Comparison of ENCODE assay signal across 20 cellular contexts in genomic region chr1:162212713-162213112, GRCh38.
DNase-seq lines count a peak whose midpoint lies in the region; ATAC-seq, FAIRE-seq and TF ChIP-seq lines count a peak whose summit lies in the region.
"Had no signal": no experiment of that assay in that cellular context is flagged by ENCODE, and none has a peak within 500 bp of the region (broad histone marks: within the 10 kb centered on the region; RNA-seq: fewer than 3 reads in every experiment).

No MANE protein-coding gene starts in this region.

- ATAC-seq in Right ventricle myocardium superior (ENCODE audit: poor library complexity) (peak; percentile 93), pancreas (no peak), T-cell (replicated peaks in 1 of 4) (no peak)
- ATAC-seq: A549 had no signal

- H3K36me3 ChIP-seq in right atrium auricular region (no peaks in the 10 kb centered on the region), pancreas (no peaks in the 10 kb centered on the region)

- H3K4me3 Mint-ChIP-seq in T-cell, result no peak overlapping the region
- H3K4me3 Mint-ChIP-seq: immature natural killer cell had no signal

- CTCF ChIA-PET in T-cell (lab: Charles Lee), result no interaction called here

- H3K27ac Mint-ChIP-seq in T-cell, result no peak overlapping the region
- H3K27ac Mint-ChIP-seq: immature natural killer cell had no signal

- H3K4me3 ChIP-seq in right atrium auricular region (no peak overlapping the region), pancreas (no peak overlapping the region)
- H3K4me3 ChIP-seq: A549 had no signal

- DNase-seq in Right ventricle myocardium superior (peak; percentile 47), right atrium auricular region (ENCODE audit: low spot score) (no peak), pancreas (no peak), GM20000 (ENCODE audit: low spot score) (no peak), glomerular visceral epithelial cell (ENCODE audit: extremely low spot score) (no peak), middle frontal gyrus (ENCODE audit: extremely low spot score, low spot score) (no peak), T-cell (no peak)
- DNase-seq: activated CD4-positive, CD25-positive, alpha-beta regulatory T cell treated with anti-CD3 and anti-CD28 coated beads, Interleukin-2, amount 50 U/mL, for 72 hours; effector CD8-positive, alpha-beta T cell; GDM1; head of caudate nucleus; immature natural killer cell; Kasumi-1; NCI-H1105 treated with DMSO at 0.1 percent for 48 hours; OCI-M1; stimulated activated CD4-positive, alpha-beta T cell treated with anti-CD3 and anti-CD28 coated beads, Interleukin-4, amount 100 ng/mL, for 24 hours; T-helper 9 cell had no signal

- TF ChIP-seq CTCF in right atrium auricular region (IDR thresholded peaks at IDR 0.05) (no peak), pancreas (IDR thresholded peaks at IDR 0.05) (no peak), GM20000 (IDR thresholded peaks at IDR 0.05; ENCODE audit: extremely low read depth, missing control alignments) (no peak)

- peaks cover 21 to 39% of the 10 kb centered on the region in 2 donors for H3K27me3 Mint-ChIP-seq in T-cell

- no peaks in the 10 kb centered on the region for H3K9me3 ChIP-seq in right atrium auricular region
- no peaks in the 10 kb centered on the region for H3K9me3 ChIP-seq in pancreas
- H3K9me3 ChIP-seq: A549 had no signal

- WGBS in pancreas, 2 donors, result 81 to 82% methylated on average over 7 of the region's 7 CpGs

- H3K27me3 ChIP-seq in right atrium auricular region, result no peaks in the 10 kb centered on the region
- H3K27me3 ChIP-seq in layer of hippocampus (ENCODE audit: control insufficient read depth, insufficient read depth, low read length), result no peaks in the 10 kb centered on the region
- no peaks in the 10 kb centered on the region for H3K27me3 ChIP-seq in pancreas

- H3K9me3 Mint-ChIP-seq in T-cell, result no peaks in the 10 kb centered on the region
- H3K9me3 Mint-ChIP-seq: immature natural killer cell had no signal

- no peaks in the 10 kb centered on the region for H3K36me3 Mint-ChIP-seq in T-cell
- H3K36me3 Mint-ChIP-seq: immature natural killer cell had no signal

- H3K4me1 ChIP-seq in right atrium auricular region (peaks cover 0 to 34% of the 10 kb centered on the region in 2 donors), pancreas (peaks cover 3 to 17% (median 14%) of the 10 kb centered on the region in 3 donors)
- H3K4me1 ChIP-seq: A549 had no signal

- H3K27ac ChIP-seq in right atrium auricular region (no peak overlapping the region), layer of hippocampus (ENCODE audit: low read depth, low read length) (peak overlapping the region; percentile 2), pancreas (peak overlapping the region; percentile 17 to 56 (median 48))
- H3K27ac ChIP-seq: A549 had no signal

- H3K4me1 Mint-ChIP-seq in T-cell, result no peaks in the 10 kb centered on the region
- H3K4me1 Mint-ChIP-seq: immature natural killer cell had no signal

- POLR2A ChIA-PET in T-cell (lab: Charles Lee), result no interaction called here

- intact Hi-C loops in Right ventricle myocardium superior (cut with DNase I) (no loop called here), pancreas (cut with DNase I) (no loop called here)

- no peak for FAIRE-seq in pancreas (lab: Jason Lieb, UNC)
- FAIRE-seq: A549, HTR-8/SVneo had no signal

Comparison
In these comparisons a context has a peak if more than half of its experiments do, and no peak if none do; other contexts are left out.
1. H3K27ac ChIP-seq: peak in layer of hippocampus (single experiment) and pancreas (4 of 4); none in right atrium auricular region (0 of 2).